In genomic region chr16:57834936-57835335, GRCh38 we compare ENCODE assay signal across 13 cellular contexts. TPM values are rescaled to one million over a fixed set of nuclear protein-coding genes. Genes with fewer than 3 reads are reported as not detected.
DNase-seq lines count a peak whose midpoint lies in the region; FAIRE-seq and TF ChIP-seq lines count a peak whose summit lies in the region.
"Had no signal": no experiment of that assay in that cellular context is flagged by ENCODE, and none has a peak within 500 bp of the region (broad histone marks: within the 10 kb centered on the region; RNA-seq: fewer than 3 reads in every experiment).

No MANE protein-coding gene starts in this region.

- FAIRE-seq in urothelium cell line (lab: Jason Lieb, UNC) = no peak

- H3K4me1 ChIP-seq in SJSA1 (replicated peaks) (peaks cover 14% of the 10 kb centered on the region), fibroblast of lung (ENCODE audit: control insufficient read depth, extremely low read depth, insufficient read depth, low read length) (no peaks in the 10 kb centered on the region), esophagus muscularis mucosa (peaks cover 0 to 9% (median 3%) of the 10 kb centered on the region in 4 donors), colonic mucosa (no peaks in the 10 kb centered on the region)

- TF ChIP-seq CTCF in fibroblast of lung (conservative IDR thresholded peaks at IDR 0.05 in 1 of 2, IDR thresholded peaks at IDR 0.05 in 1 of 2; ENCODE audit: low read depth in 1 of 2, low read length in 2 of 2) (no peak), esophagus muscularis mucosa (IDR thresholded peaks at IDR 0.05) (no peak), colonic mucosa (IDR thresholded peaks at IDR 0.05) (no peak)

- no peak overlapping the region for H3K9ac ChIP-seq in fibroblast of lung (ENCODE audit: insufficient read depth, low read length)
- H3K9ac ChIP-seq in colonic mucosa (ENCODE audit: low read depth in 2 of 2, low read length in 2 of 2) = no peak overlapping the region

- DNase-seq in HCEC 1CT (peak; percentile 5), SJSA1 (ENCODE audit: low read depth in 1 of 2, low spot score in 2 of 2) (peak in 1 of 2 experiments; percentile 58), fibroblast of lung (ENCODE audit: low read depth in 2 of 2) (peak; percentile 8 to 66), urothelium cell line (ENCODE audit: low spot score) (peak; percentile 51), C1 segment of cervical spinal cord (lab: John Stamatoyannopoulos, UW) (no peak), esophagus muscularis mucosa (ENCODE audit: extremely low spot score) (no peak), colonic mucosa (no peak)
- DNase-seq: activated naive CD4-positive, alpha-beta T cell; Calu3; lower lobe of right lung; NCI-H1092; NCI-H526 had no signal

- 72% methylated on average over 5 of the region's 5 CpGs for WGBS in esophagus muscularis mucosa

- H2AFZ ChIP-seq in fibroblast of lung (ENCODE audit: low read length) = no peak overlapping the region
- H2AFZ ChIP-seq: hepatocyte had no signal

- H4K20me1 ChIP-seq in fibroblast of lung (ENCODE audit: control insufficient read depth, extremely low read depth, insufficient read depth, low read length) = no peaks in the 10 kb centered on the region

- H3K9me3 ChIP-seq in SJSA1 (replicated peaks) (no peaks in the 10 kb centered on the region), fibroblast of lung (ENCODE audit: control insufficient read depth, insufficient read depth, low read depth, low read length) (no peaks in the 10 kb centered on the region), esophagus muscularis mucosa (no peaks in the 10 kb centered on the region), colonic mucosa (no peaks in the 10 kb centered on the region)
- H3K9me3 ChIP-seq: lower lobe of right lung had no signal

- TF ChIP-seq POLR2A in esophagus muscularis mucosa (IDR thresholded peaks at IDR 0.05; ENCODE audit: low read depth) = no peak

- H3K36me3 ChIP-seq in SJSA1 (no peaks in the 10 kb centered on the region), fibroblast of lung (ENCODE audit: control insufficient read depth, insufficient read depth, low read length) (no peaks in the 10 kb centered on the region), esophagus muscularis mucosa (no peaks in the 10 kb centered on the region), colonic mucosa (no peaks in the 10 kb centered on the region)
- H3K36me3 ChIP-seq: lower lobe of right lung had no signal

- H3K4me3 ChIP-seq in SJSA1 (no peak overlapping the region), fibroblast of lung (replicated peaks in 1 of 4; ENCODE audit: control extremely low read depth in 1 of 4, insufficient read depth in 1 of 4, low read depth in 3 of 4, low read length in 4 of 4) (no peak overlapping the region), esophagus muscularis mucosa (no peak overlapping the region), colonic mucosa (no peak overlapping the region)
- H3K4me3 ChIP-seq: hepatocyte, lower lobe of right lung had no signal

- H3K4me2 ChIP-seq in fibroblast of lung (ENCODE audit: extremely low read depth, insufficient read depth, low read length) = no peak overlapping the region
- H3K4me2 ChIP-seq: hepatocyte had no signal

- H3K27me3 ChIP-seq in SJSA1 (replicated peaks) (no peaks in the 10 kb centered on the region), fibroblast of lung (ENCODE audit: control insufficient read depth, insufficient read depth, low read length) (peaks cover 2% of the 10 kb centered on the region), esophagus muscularis mucosa (peaks cover 0 to 5% (median 0%) of the 10 kb centered on the region in 4 donors), colonic mucosa (no peaks in the 10 kb centered on the region)
- H3K27me3 ChIP-seq: hepatocyte had no signal

- intact Hi-C loops in esophagus muscularis mucosa (cut with DNase I) (no loop called here), colonic mucosa (cut with DNase I) (no loop called here)

- no peaks in the 10 kb centered on the region for H3K79me2 ChIP-seq in fibroblast of lung (ENCODE audit: control insufficient read depth, insufficient read depth, low read length)
- H3K79me2 ChIP-seq: hepatocyte had no signal

- no peak for TF ChIP-seq EP300 in esophagus muscularis mucosa (IDR thresholded peaks at IDR 0.05)

- peak overlapping the region; percentile 39; the same call in 1 of the 2 replicates for H3K27ac ChIP-seq in SJSA1
- H3K27ac ChIP-seq in fibroblast of lung (ENCODE audit: insufficient read depth, low read length) = no peak overlapping the region
- no peak overlapping the region for H3K27ac ChIP-seq in esophagus muscularis mucosa (replicated peaks in 1 of 4)
- no peak overlapping the region for H3K27ac ChIP-seq in colonic mucosa
- H3K27ac ChIP-seq: hepatocyte, lower lobe of right lung had no signal

RNA-seq across cellular contexts. Expression of gene KIFC3, which starts 32.6 kb away (rescaled TPM):
- total RNA-seq in SJSA1 (2014; rRNA removed; shearing (Covaris generic)) = 103 and 132 TPM in 2 replicates
- total RNA-seq in fibroblast of lung (30.3 and 44.9 TPM in 2 replicates), esophagus muscularis mucosa (10 to 100 TPM; 28.2 to 76.8 (median 46.6) TPM), colonic mucosa (1 to 10 TPM; 3.8 to 5.7 TPM)
- 13.8 and 17.8 TPM in 2 replicates for polyA plus RNA-seq in fibroblast of lung
- 20.3 and 31.8 TPM in 2 replicates for polyA plus RNA-seq in fibroblast of lung (2012)
- polyA minus RNA-seq in fibroblast of lung (ENCODE audit: low replicate concordance) = 41.5 and 58.1 TPM in 2 replicates

Comparison
In these comparisons a context has a peak if more than half of its experiments do, and no peak if none do; other contexts are left out.
1. DNase-seq: peak in HCEC 1CT (single experiment), fibroblast of lung (2 of 2) and urothelium cell line (single experiment); none in C1 segment of cervical spinal cord (0 of 14), esophagus muscularis mucosa (single experiment) and colonic mucosa (single experiment).